Comparison of ENCODE assay signal across 8 cellular contexts in the genomic region with DNA sequence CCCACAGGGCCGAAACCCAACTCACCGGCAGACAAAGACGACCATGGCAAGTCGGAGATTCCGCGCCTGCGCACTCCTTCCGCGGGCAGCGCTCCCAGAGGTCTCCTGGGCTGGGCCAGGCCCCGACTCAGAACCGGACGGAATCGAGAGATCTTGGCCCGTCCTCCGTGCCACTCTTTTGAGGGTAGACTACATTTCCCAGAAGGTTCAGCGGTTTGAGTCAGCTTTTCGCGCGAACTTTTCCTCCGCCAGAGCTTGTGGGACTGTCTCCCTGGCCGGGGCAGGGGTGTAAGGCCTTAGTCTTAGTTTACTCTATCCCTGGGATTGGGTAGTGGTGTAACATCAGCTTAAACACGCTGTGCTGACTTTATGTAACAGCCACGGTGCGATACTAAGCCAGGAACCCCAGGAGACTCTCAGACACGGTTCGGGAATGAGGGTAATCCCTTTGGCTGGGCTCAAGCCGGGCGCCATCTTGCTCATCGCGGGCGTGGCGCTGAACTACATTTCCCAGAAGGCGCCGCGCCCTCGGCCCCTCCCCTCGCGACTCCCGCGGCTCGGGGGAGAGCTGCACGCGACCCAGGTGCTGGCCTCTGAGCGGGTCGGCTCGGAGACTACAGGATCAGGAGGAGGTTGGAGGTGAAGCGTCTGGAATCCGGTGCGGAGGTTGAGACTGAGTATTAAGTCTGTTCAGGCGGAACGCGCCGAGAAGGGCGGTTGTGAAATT. TPM values are rescaled to one million over a fixed set of nuclear protein-coding genes. Genes with fewer than 3 reads are reported as not detected.
A peak's percentile ranks its signal among the peaks of the same experiment; 100 is the strongest.
DNase-seq lines count a peak whose midpoint lies in the region; ATAC-seq, FAIRE-seq and TF ChIP-seq lines count a peak whose summit lies in the region.

ZNF260 (minus strand) TSS at position 78 of the 727 bp plus-strand sequence. CDS start 13,033 bp downstream, outside the sequence.

- H3K27ac ChIP-seq in upper lobe of left lung = peak within 1 kb of the TSS; percentile 76 to 95 (median 92)

- peaks cover 13 to 26% (median 16%) of the 10 kb centered on the region in 4 donors for H3K4me1 ChIP-seq in upper lobe of left lung

- DNase-seq in GM12891 (ENCODE audit: insufficient read length, low spot score) (peak; percentile 80), NCI-H146 treated with DMSO at 0.1 percent for 48 hours (lab: John Stamatoyannopoulos, UW; ENCODE audit: unreplicated experiment) (peak; percentile 90), T-helper 1 cell (peak; percentile 85 to 93 (median 88)), amniotic stem cell (lab: John Stamatoyannopoulos, UW) (peak; percentile 92), left cardiac atrium (peak; percentile 99), posterior cingulate gyrus (peak; percentile 95 to 99 (median 97)), upper lobe of left lung (peak; percentile 98 to 99)

- WGBS in upper lobe of left lung, 2 donors = 0 to 1% methylated on average over 6 to 45 of the region's 55 CpGs

- peaks cover 2 to 20% (median 16%) of the 10 kb centered on the region in 4 donors for H3K36me3 ChIP-seq in upper lobe of left lung

- TF ChIP-seq POLR2A in GM12891 (IDR thresholded peaks at IDR 0.05; ENCODE audit: low read depth, low read length) = peak; percentile 71
- peak in 2 of 4 donors; percentile 55 to 71 for TF ChIP-seq POLR2A in upper lobe of left lung (IDR thresholded peaks at IDR 0.05)

- intact Hi-C loops in left cardiac atrium (cut with DNase I) (no loop called here), posterior cingulate gyrus (cut with DNase I) (loop anchor here (2.0 to 5.0 kb wide), 2 partner anchors 44 to 242 kb away; partner anchors contain the start of gene ZNF529)

- ATAC-seq in HG02840 (IDR thresholded peaks at IDR 0.05; ENCODE audit: low FRiP score, unreplicated experiment) (peak; percentile 86), left cardiac atrium (peak; percentile 98 to 99), upper lobe of left lung (ENCODE audit: low FRiP score in 2 of 2) (peak; percentile 99)

- peaks cover 19 to 50% (median 46%) of the 10 kb centered on the region in 4 donors for H3K9me3 ChIP-seq in upper lobe of left lung

- TF ChIP-seq CTCF in upper lobe of left lung (IDR thresholded peaks at IDR 0.05) = peak in 1 of 6 experiments; percentile 4

- TF ChIP-seq EP300 in upper lobe of left lung (IDR thresholded peaks at IDR 0.05) = no peak

- peak; percentile 97 for FAIRE-seq in GM12891 (lab: Jason Lieb, UNC)

- H3K4me3 ChIP-seq in upper lobe of left lung = peak within 1 kb of the TSS; percentile 57 to 63 (median 62)

- no peaks in the 10 kb centered on the region for H3K27me3 ChIP-seq in upper lobe of left lung

TF ChIP-seq in GM12891, 5 proteins besides CTCF, POLR2A, EP300 and RAD21:
- TF ChIP-seq POLR2AphosphoS5 (IDR thresholded peaks at IDR 0.05; ENCODE audit: low read depth, low read length) (peak; percentile 55), TAF1 (IDR thresholded peaks at IDR 0.05; ENCODE audit: low read depth, low read length) (peak; percentile 72; the same call in 1 of the 2 replicates), PAX5 (IDR thresholded peaks at IDR 0.05; ENCODE audit: insufficient read depth, low read length, severe bottlenecking) (no peak), POU2F2 (IDR thresholded peaks at IDR 0.05; ENCODE audit: low read depth, low read length) (peak; percentile 29; the same call in 1 of the 2 replicates)

RNA-seq across cellular contexts. Expression of gene ZNF260, which starts in this region (rescaled TPM):
- polyA plus RNA-seq in GM12891 (2012; ENCODE audit: low read depth, missing spikeins) = 2.7 TPM
- total RNA-seq in left cardiac atrium = 1 to 10 TPM; 6.2 to 7.3 TPM
- 10 to 100 TPM in 1 of 6 donors, 1 to 10 TPM in 5; 2.1 to 18.1 (median 5.9) TPM for total RNA-seq in upper lobe of left lung

Comparison
In these comparisons a context has a peak if more than half of its experiments do, and no peak if none do; other contexts are left out.
1. Peak in every context shown above with its lines: DNase-seq, ATAC-seq, H3K4me3 ChIP-seq and H3K27ac ChIP-seq.